Comparison of ENCODE assay signal across 20 cellular contexts in the genomic region with DNA sequence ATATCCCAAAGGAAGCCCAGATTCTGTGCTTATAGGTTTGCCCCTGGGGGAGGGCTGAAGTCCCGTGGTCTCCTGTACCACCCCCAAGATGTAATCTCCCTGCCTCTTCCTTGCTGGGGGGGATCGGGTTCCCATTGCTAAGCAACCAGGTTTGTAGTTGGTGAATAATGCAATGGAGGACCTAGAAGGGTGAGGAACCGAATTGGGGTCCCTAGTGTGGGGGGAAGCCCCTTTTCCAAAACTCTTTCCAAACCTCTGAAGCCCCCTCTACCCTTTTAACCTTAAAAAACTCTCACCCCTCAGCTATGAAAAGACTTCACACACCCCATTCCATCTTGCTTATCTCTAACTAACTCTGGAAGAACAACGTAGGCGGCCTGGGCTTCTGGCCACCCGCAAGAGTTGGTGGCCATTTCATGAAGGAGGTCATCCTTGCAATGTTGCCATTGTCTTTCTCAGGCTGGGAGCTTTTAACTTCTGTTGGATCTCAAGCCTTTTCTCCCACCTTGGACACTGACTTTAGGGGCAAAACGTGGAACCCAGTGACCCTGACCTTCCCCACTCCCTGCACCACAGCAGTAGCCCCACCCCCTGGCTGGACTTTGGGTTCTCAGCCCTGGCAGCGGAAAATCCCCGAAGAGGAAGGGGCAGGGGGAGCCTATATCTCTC. TPM values are rescaled to one million over a fixed set of nuclear protein-coding genes. Genes with fewer than 3 reads are reported as not detected.
A peak's percentile ranks its signal among the peaks of the same experiment; 100 is the strongest.
DNase-seq lines count a peak whose midpoint lies in the region; ATAC-seq, FAIRE-seq and TF ChIP-seq lines count a peak whose summit lies in the region.
"Had no signal": no experiment of that assay in that cellular context is flagged by ENCODE, and none has a peak within 500 bp of the region (broad histone marks: within the 10 kb centered on the region; RNA-seq: fewer than 3 reads in every experiment).

No MANE protein-coding gene starts in this region.

- H3K4me1 ChIP-seq in PC-3 (ENCODE audit: insufficient read depth, low read length) (peaks cover 21% of the 10 kb centered on the region), small intestine (ENCODE audit: control insufficient read depth in 2 of 2, insufficient read depth in 1 of 2, low read depth in 1 of 2, low read length in 1 of 2) (peaks cover 0 to 2% of the 10 kb centered on the region in 2 donors)

- no peak overlapping the region for H3K27ac Mint-ChIP-seq in activated T-cell treated with anti-CD3 and anti-CD28 coated beads, Interleukin-2, amount 50 U/mL, for 72 hours
- H3K27ac Mint-ChIP-seq: activated CD4-positive, alpha-beta T cell treated with anti-CD3 and anti-CD28 coated beads, Interleukin-2, amount 10 ng/mL, durations not matched to agents 24 days and 14 days had no signal

- no peak overlapping the region for H3K9ac ChIP-seq in PC-3 (ENCODE audit: low read length)

- no peak for FAIRE-seq in small intestine (lab: Jason Lieb, UNC)

- H3K79me2 ChIP-seq in PC-3 (ENCODE audit: low read length), result no peaks in the 10 kb centered on the region

- H3K9me2 ChIP-seq in PC-3 (replicated peaks; ENCODE audit: low read length), result no peaks in the 10 kb centered on the region

- intact Hi-C loops in PC-3 (cut with micrococcal nuclease), result no loop called here

- CTCF ChIA-PET in PC-3 (lab: Charles Lee), result interaction anchor here (0.6 kb wide), 2 partner anchors 148 to 196 kb away, joined by 7 to 10 read pairs; no protein-coding TSS in a partner anchor

- H3K9me3 Mint-ChIP-seq in activated T-cell treated with anti-CD3 and anti-CD28 coated beads, Interleukin-2, amount 50 U/mL, for 72 hours, result no peaks in the 10 kb centered on the region
- H3K9me3 Mint-ChIP-seq: activated CD4-positive, alpha-beta T cell treated with anti-CD3 and anti-CD28 coated beads, Interleukin-2, amount 10 ng/mL, durations not matched to agents 24 days and 14 days had no signal

- H2AFZ ChIP-seq in PC-3 (ENCODE audit: low read length), result no peak overlapping the region; the same call in 1 of the 2 replicates

- peaks cover 34% of the 10 kb centered on the region for H3K27me3 Mint-ChIP-seq in activated T-cell treated with anti-CD3 and anti-CD28 coated beads, Interleukin-2, amount 50 U/mL, for 72 hours (ENCODE audit: low read depth)

- DNase-seq in PC-3 (no peak), left lobe of liver (ENCODE audit: low spot score) (peak; percentile 86), small intestine (peak; percentile 60), COLO829 (ENCODE audit: low spot score) (no peak)
- DNase-seq in activated T-cell treated with anti-CD3 and anti-CD28 coated beads, Interleukin-2, amount 50 U/mL, for 72 hours, result no peak
- DNase-seq: activated CD4-positive, alpha-beta T cell treated with anti-CD3 and anti-CD28 coated beads, Interleukin-2, amount 10 ng/mL, durations not matched to agents 24 days and 14 days; activated CD8-positive, alpha-beta memory T cell treated with anti-CD3 and anti-CD28 coated beads, Interleukin-2, amount 50 U/mL, for 4 hours; activated naive CD4-positive, alpha-beta T cell; AML-193; aorta; foreskin fibroblast; left cardiac atrium; posterior cingulate gyrus had no signal

- BruUV-seq in PC-3 (replicated peaks; lab: Mats Ljungman, UMichigan), result no TSS peak

- H3K27ac ChIP-seq in PC-3 (ENCODE audit: low read length), result no peak overlapping the region
- H3K27ac ChIP-seq in small intestine (ENCODE audit: low read depth in 1 of 2, low read length in 1 of 2), result peak overlapping the region in 1 of 2 donors; percentile 21
- H3K27ac ChIP-seq: testis had no signal

- H3K27me3 ChIP-seq in PC-3 (ENCODE audit: low read length) (no peaks in the 10 kb centered on the region), small intestine (ENCODE audit: control insufficient read depth in 2 of 2, insufficient read depth in 2 of 2, low read length in 2 of 2) (peaks cover 0 to 6% of the 10 kb centered on the region in 2 donors)
- H3K27me3 ChIP-seq: testis had no signal

- WGBS in small intestine, 3 donors, result 19 to 53% (median 26%) methylated on average over 9 of the region's 9 CpGs

- TF ChIP-seq CTCF in PC-3 (conservative IDR thresholded peaks at IDR 0.05; ENCODE audit: low read depth, low read length), result no peak

- peak overlapping the region; percentile 60 for H3K4me2 ChIP-seq in PC-3 (ENCODE audit: low read length)
- H3K4me2 ChIP-seq: smooth muscle cell had no signal

- H3K4me3 Mint-ChIP-seq in activated T-cell treated with anti-CD3 and anti-CD28 coated beads, Interleukin-2, amount 50 U/mL, for 72 hours, result no peak overlapping the region
- H3K4me3 Mint-ChIP-seq: activated CD4-positive, alpha-beta T cell treated with anti-CD3 and anti-CD28 coated beads, Interleukin-2, amount 10 ng/mL, durations not matched to agents 24 days and 14 days had no signal

- ATAC-seq in PC-3 (no peak), left lobe of liver (peak; percentile 77), GM19463 (IDR thresholded peaks at IDR 0.05; ENCODE audit: unreplicated experiment) (no peak)
- no peak for ATAC-seq in activated T-cell treated with anti-CD3 and anti-CD28 coated beads, Interleukin-2, amount 50 U/mL, for 72 hours (replicated peaks in 1 of 2)
- ATAC-seq: left cardiac atrium had no signal

- H3K36me3 Mint-ChIP-seq in activated T-cell treated with anti-CD3 and anti-CD28 coated beads, Interleukin-2, amount 50 U/mL, for 72 hours (ENCODE audit: insufficient read depth in 2 of 2), result no peaks in the 10 kb centered on the region

- H3K9me3 ChIP-seq in PC-3 (ENCODE audit: low read length) (no peaks in the 10 kb centered on the region), small intestine (ENCODE audit: control insufficient read depth, low read depth) (no peaks in the 10 kb centered on the region)
- H3K9me3 ChIP-seq: testis had no signal

- H3F3A ChIP-seq in PC-3 (ENCODE audit: low read length, unreplicated experiment), result no peaks in the 10 kb centered on the region

- no peak overlapping the region for H3K4me3 ChIP-seq in PC-3 (ENCODE audit: low read length)
- peak overlapping the region in 1 of 2 donors; percentile 35 for H3K4me3 ChIP-seq in small intestine (ENCODE audit: low read depth in 1 of 2, low read length in 2 of 2)
- H3K4me3 ChIP-seq: smooth muscle cell, testis had no signal

- no peaks in the 10 kb centered on the region for H4K20me1 ChIP-seq in PC-3 (ENCODE audit: low read length)

- H3K4me1 Mint-ChIP-seq in activated T-cell treated with anti-CD3 and anti-CD28 coated beads, Interleukin-2, amount 50 U/mL, for 72 hours (ENCODE audit: low read depth), result peaks cover 22% of the 10 kb centered on the region

- H3K36me3 ChIP-seq in PC-3 (ENCODE audit: low read depth, low read length) (no peaks in the 10 kb centered on the region), small intestine (ENCODE audit: control insufficient read depth in 2 of 2, insufficient read depth in 2 of 2, low read length in 2 of 2) (no peaks in the 10 kb centered on the region)

- POLR2A ChIA-PET in PC-3 (lab: Charles Lee; ENCODE audit: unreplicated experiment), result no interaction called here

RNA-seq across cellular contexts. Expression of a gene that starts 0.7 kb away (rescaled TPM):
- total RNA-seq in PC-3 (2014; rRNA removed), result 2.3 and 4.8 TPM in 2 replicates
- 42.7 TPM for total RNA-seq in left lobe of liver
- 10 to 100 TPM in 1 of 3 donors, 1 to 10 TPM in 2; 1.7 to 28.2 (median 3.5) TPM for polyA plus RNA-seq in small intestine
- under 1 TPM in 1 of 2 donors, not detected in 1; 0.10 TPM for total RNA-seq in activated T-cell treated with anti-CD3 and anti-CD28 coated beads, Interleukin-2, amount 50 U/mL, for 72 hours
- total RNA-seq: activated CD4-positive, alpha-beta T cell treated with anti-CD3 and anti-CD28 coated beads, Interleukin-2, amount 10 ng/mL, durations not matched to agents 24 days and 14 days; smooth muscle cell had no signal

RNA-seq across cellular contexts. Expression of a gene that starts 11.4 kb away (rescaled TPM):
- 6.1 and 7.8 TPM in 2 replicates for total RNA-seq in PC-3 (2014; rRNA removed)
- total RNA-seq in left lobe of liver, result 15.2 TPM
- 10 to 100 TPM; 13.8 to 60.4 (median 31.9) TPM for polyA plus RNA-seq in small intestine
- total RNA-seq in activated T-cell treated with anti-CD3 and anti-CD28 coated beads, Interleukin-2, amount 50 U/mL, for 72 hours, result 1 to 10 TPM; 4.6 to 5.8 TPM

RNA-seq across cellular contexts. Expression of a gene that starts 24.4 kb away (rescaled TPM):
- total RNA-seq in PC-3 (2014; rRNA removed), result not detected in 2 replicates
- not detected for total RNA-seq in left lobe of liver
- polyA plus RNA-seq in small intestine, result not detected
- total RNA-seq in activated T-cell treated with anti-CD3 and anti-CD28 coated beads, Interleukin-2, amount 50 U/mL, for 72 hours, result not detected
- total RNA-seq: aorta, chondrocyte, G401, left cardiac atrium, M059J, RPMI7951, smooth muscle cell had no signal
- polyA plus RNA-seq: aorta had no signal

RNA-seq across cellular contexts. Expression of a gene that starts 29.3 kb away (rescaled TPM):
- total RNA-seq in PC-3 (2014; rRNA removed), result 62.2 and 90.5 TPM in 2 replicates
- 19.1 TPM for total RNA-seq in left lobe of liver
- polyA plus RNA-seq in small intestine, result 10 to 100 TPM; 19.7 to 45.4 (median 29.2) TPM
- 10 to 100 TPM; 41.6 to 77.1 TPM for total RNA-seq in activated T-cell treated with anti-CD3 and anti-CD28 coated beads, Interleukin-2, amount 50 U/mL, for 72 hours

RNA-seq across cellular contexts. Expression of a gene that starts 29.7 kb away (rescaled TPM):
- 14.2 and 14.7 TPM in 2 replicates for total RNA-seq in PC-3 (2014; rRNA removed)
- 1.4 TPM for total RNA-seq in left lobe of liver
- 1 to 10 TPM in 2 of 3 donors, under 1 TPM in 1; 0.45 to 4.9 (median 1.4) TPM for polyA plus RNA-seq in small intestine
- 10 to 100 TPM; 67.0 to 75.2 TPM for total RNA-seq in activated T-cell treated with anti-CD3 and anti-CD28 coated beads, Interleukin-2, amount 50 U/mL, for 72 hours

Comparison
In these comparisons a context has a peak if more than half of its experiments do, and no peak if none do; other contexts are left out.
1. DNase-seq: peak in left lobe of liver (single experiment) and small intestine (single experiment); none in PC-3 (single experiment), COLO829 (single experiment) and activated T-cell treated with anti-CD3 and anti-CD28 coated beads, Interleukin-2, amount 50 U/mL, for 72 hours (0 of 2).